Comparison of ENCODE assay signal across 10 cellular contexts in genomic region chr14:64724578-64724930, GRCh38. TPM values are rescaled to one million over a fixed set of nuclear protein-coding genes. Genes with fewer than 3 reads are reported as not detected.
DNase-seq lines count a peak whose midpoint lies in the region; ATAC-seq and TF ChIP-seq lines count a peak whose summit lies in the region.
"Had no signal": no experiment of that assay in that cellular context is flagged by ENCODE, and none has a peak within 500 bp of the region (broad histone marks: within the 10 kb centered on the region; RNA-seq: fewer than 3 reads in every experiment).

No MANE protein-coding gene starts in this region.

- H3K4me1 ChIP-seq in Peyer's patch (peaks cover 0 to 69% (median 15%) of the 10 kb centered on the region in 4 donors), left ventricle myocardium inferior (peaks cover 91% of the 10 kb centered on the region), sigmoid colon (peaks cover 0 to 79% (median 74%) of the 10 kb centered on the region in 4 donors)

- 52 to 83% methylated on average over 1 of the region's 1 CpG for WGBS in sigmoid colon, 2 donors

- ATAC-seq in HG02973 (IDR thresholded peaks at IDR 0.05; ENCODE audit: unreplicated experiment), result no peak

- H3K27ac ChIP-seq in Peyer's patch, result peak overlapping the region in 3 of 4 donors; percentile 14 to 82 (median 22)
- peak overlapping the region; percentile 61 for H3K27ac ChIP-seq in left ventricle myocardium inferior (replicated peaks)
- H3K27ac ChIP-seq in sigmoid colon, result peak overlapping the region in 2 of 4 donors; percentile 22 to 90

- peaks cover 0 to 18% (median 0%) of the 10 kb centered on the region in 3 donors for H3K36me3 ChIP-seq in Peyer's patch
- peaks cover 18% of the 10 kb centered on the region for H3K36me3 ChIP-seq in left ventricle myocardium inferior
- peaks cover 19 to 23% (median 21%) of the 10 kb centered on the region in 4 donors for H3K36me3 ChIP-seq in sigmoid colon

- no peak overlapping the region for H3K4me3 ChIP-seq in Peyer's patch
- no peak overlapping the region for H3K4me3 ChIP-seq in left ventricle myocardium inferior
- no peak overlapping the region for H3K4me3 ChIP-seq in sigmoid colon
- H3K4me3 ChIP-seq: testis had no signal

- no peaks in the 10 kb centered on the region for H3K9me3 ChIP-seq in Peyer's patch
- H3K9me3 ChIP-seq in left ventricle myocardium inferior (replicated peaks), result no peaks in the 10 kb centered on the region
- no peaks in the 10 kb centered on the region for H3K9me3 ChIP-seq in sigmoid colon
- H3K9me3 ChIP-seq: testis had no signal

- TF ChIP-seq POLR2A in Peyer's patch (IDR thresholded peaks at IDR 0.05) (no peak), sigmoid colon (IDR thresholded peaks at IDR 0.05) (no peak)

- no peak for TF ChIP-seq EP300 in sigmoid colon (IDR thresholded peaks at IDR 0.05)

- H3K27me3 ChIP-seq in Peyer's patch, result no peaks in the 10 kb centered on the region
- no peaks in the 10 kb centered on the region for H3K27me3 ChIP-seq in left ventricle myocardium inferior (ENCODE audit: low read depth)
- no peaks in the 10 kb centered on the region for H3K27me3 ChIP-seq in sigmoid colon
- H3K27me3 ChIP-seq: testis had no signal

- TF ChIP-seq CTCF in Peyer's patch (IDR thresholded peaks at IDR 0.05), result no peak
- TF ChIP-seq CTCF in left ventricle myocardium inferior (IDR thresholded peaks at IDR 0.05; ENCODE audit: borderline replicate concordance), result no peak
- TF ChIP-seq CTCF in sigmoid colon (IDR thresholded peaks at IDR 0.05), result no peak

- intact Hi-C loops in left ventricle myocardium inferior (cut with micrococcal nuclease), result no loop called here
- intact Hi-C loops in sigmoid colon (cut with DNase I), result no loop called here

- DNase-seq in NCI-H82 (lab: John Stamatoyannopoulos, UW) (peak; percentile 9), NCI-H82 treated with DMSO at 0.1 percent for 48 hours (lab: John Stamatoyannopoulos, UW; ENCODE audit: unreplicated experiment) (no peak), Peyer's patch (peak in 1 of 3 donors; percentile 49), left ventricle myocardium inferior (peak; percentile 5), sigmoid colon (peak; percentile 33), kidney tubule cell (ENCODE audit: low spot score) (no peak), mesenteric fat pad (ENCODE audit: low spot score) (no peak)
- DNase-seq: NCI-H1694 treated with DMSO at 0.1 percent for 48 hours, testis had no signal

RNA-seq across cellular contexts. Expression of gene PLEKHG3, which starts 20.3 kb away (rescaled TPM):
- total RNA-seq in Peyer's patch, result 10 to 100 TPM; 18.2 to 45.5 (median 31.5) TPM
- total RNA-seq in left ventricle myocardium inferior, result 16.5 TPM
- 10 to 100 TPM; 34.4 to 67.9 (median 52.3) TPM for total RNA-seq in sigmoid colon
- 10 to 100 TPM; 16.9 to 26.8 (median 17.4) TPM for polyA plus RNA-seq in sigmoid colon
- total RNA-seq in mesenteric fat pad, result 35.6 TPM

Comparison
In these comparisons a context has a peak if more than half of its experiments do, and no peak if none do; other contexts are left out.
1. DNase-seq: peak in NCI-H82 (single experiment), left ventricle myocardium inferior (single experiment) and sigmoid colon (single experiment); none in NCI-H82 treated with DMSO at 0.1 percent for 48 hours (single experiment), kidney tubule cell (single experiment) and mesenteric fat pad (single experiment).